11 cellular contexts compared by ENCODE assay signal in the genomic region with DNA sequence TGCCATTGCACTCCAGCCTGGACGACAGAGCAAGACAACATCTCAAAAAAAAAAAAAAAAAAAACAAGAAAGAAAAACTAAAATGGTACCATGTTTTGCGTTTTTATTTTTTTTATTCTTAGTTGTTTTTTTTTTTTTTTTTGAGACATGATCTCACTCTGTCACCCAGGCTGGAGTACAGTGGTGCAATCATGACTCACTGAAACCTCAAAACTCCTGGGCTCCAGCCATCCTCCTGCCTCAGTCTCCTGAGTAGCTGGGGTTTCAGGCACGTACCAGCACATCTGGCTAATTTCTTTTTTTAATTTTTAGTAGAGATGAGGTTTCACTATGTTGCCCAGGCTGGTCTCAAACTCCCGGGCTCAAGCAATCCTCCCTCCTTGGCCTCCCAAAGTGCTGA. TPM values are rescaled to one million over a fixed set of nuclear protein-coding genes. Genes with fewer than 3 reads are reported as not detected.
A peak's percentile ranks its signal among the peaks of the same experiment; 100 is the strongest.
DNase-seq lines count a peak whose midpoint lies in the region; ATAC-seq, FAIRE-seq and TF ChIP-seq lines count a peak whose summit lies in the region.
"Not testable (repeated sequence)": the region's sequence is repeated elsewhere in the genome, so short reads cannot be mapped to it uniquely, and the experiment has no call there.
"Had no signal": no experiment of that assay in that cellular context is flagged by ENCODE, and none has a peak within 500 bp of the region (broad histone marks: within the 10 kb centered on the region; RNA-seq: fewer than 3 reads in every experiment).

No MANE protein-coding gene starts in this region.

- not testable (repeated sequence) for H3K27me3 ChIP-seq in osteoblast (ENCODE audit: insufficient read depth, low read length)

- TF ChIP-seq RAD21 in A549 (conservative IDR thresholded peaks at IDR 0.05 in 1 of 2, IDR thresholded peaks at IDR 0.05 in 1 of 2) = not testable (repeated sequence)

- WGBS in A549 (ENCODE audit: missing lambda C conversion rate) = 70% methylated on average over 4 of the region's 4 CpGs

- H3K36me3 ChIP-seq in osteoblast (ENCODE audit: insufficient read depth, low read length) = not testable (repeated sequence)

- TF ChIP-seq EP300 in A549 (IDR thresholded peaks at IDR 0.05) = not testable (repeated sequence)

- not testable (repeated sequence) for FAIRE-seq in A549 (lab: Jason Lieb, UNC)

- H3K4me1 ChIP-seq in A549 (peaks cover 31% of the 10 kb centered on the region), osteoblast (ENCODE audit: insufficient read depth, low read length) (peaks cover 17% of the 10 kb centered on the region)

- not testable (repeated sequence) for H3K4me3 ChIP-seq in A549; choroid plexus epithelial cell (ENCODE audit: low read depth, low read length); fibroblast of villous mesenchyme (ENCODE audit: low read depth, low read length); osteoblast (ENCODE audit: insufficient read depth, low read length)

- not testable (repeated sequence) for TF ChIP-seq CTCF in A549 (IDR thresholded peaks at IDR 0.05); choroid plexus epithelial cell (conservative IDR thresholded peaks at IDR 0.05; ENCODE audit: low read depth, low read length); fibroblast of villous mesenchyme (IDR thresholded peaks at IDR 0.05; ENCODE audit: insufficient read depth, low read depth, low read length); osteoblast (IDR thresholded peaks at IDR 0.05; ENCODE audit: extremely low read depth, low read depth, low read length)

- ATAC-seq in A549 = peak in 1 of 2 experiments; percentile 29; a peak in 1 of 6 replicates
- peak; percentile 42 for ATAC-seq in activated T-helper 17 cell treated with anti-CD3 and anti-CD28 coated beads, Interleukin-2, amount 50 U/mL, for 72 hours (replicated peaks)

- not testable (repeated sequence) for H3K27ac Mint-ChIP-seq in activated T-helper 17 cell treated with anti-CD3 and anti-CD28 coated beads, Interleukin-2, amount 50 U/mL, for 72 hours

- not testable (repeated sequence) for H3K9me3 ChIP-seq in A549; osteoblast (ENCODE audit: low read depth, low read length)

- peak overlapping the region; percentile 5; the same call in 1 of the 3 replicates for H3K4me2 ChIP-seq in A549
- not testable (repeated sequence) for H3K4me2 ChIP-seq in osteoblast (ENCODE audit: insufficient read depth, low read length)

- not testable (repeated sequence) for H3K4me3 Mint-ChIP-seq in activated T-helper 17 cell treated with anti-CD3 and anti-CD28 coated beads, Interleukin-2, amount 50 U/mL, for 72 hours

- DNase-seq in A549 (ENCODE audit: low read depth in 1 of 2, low spot score in 1 of 2); osteoblast (ENCODE audit: insufficient read length, low spot score, missing footprints): not testable (repeated sequence)
- DNase-seq in EL (peak; percentile 88), Kasumi-1 (lab: John Stamatoyannopoulos, UW) (peak; percentile 7 to 19), OCI-M1 (lab: John Stamatoyannopoulos, UW) (peak; percentile 13), choroid plexus epithelial cell (ENCODE audit: low read depth) (peak; percentile 92), fibroblast of villous mesenchyme (ENCODE audit: low read depth) (peak; percentile 87)

- TF ChIP-seq POLR2A in A549 (IDR thresholded peaks at IDR 0.05; ENCODE audit: low read length) = not testable (repeated sequence)

- H3K79me2 ChIP-seq in osteoblast (ENCODE audit: insufficient read depth, low read length) = not testable (repeated sequence)

- H2AFZ ChIP-seq in osteoblast (ENCODE audit: low read length) = not testable (repeated sequence)

- H3K27ac ChIP-seq in A549 (peak overlapping the region; percentile 77 to 90; a peak in 5 of 6 replicates), osteoblast (ENCODE audit: low read depth, low read length) (peak overlapping the region; percentile 68)

- H3K9me3 Mint-ChIP-seq in activated T-helper 17 cell treated with anti-CD3 and anti-CD28 coated beads, Interleukin-2, amount 50 U/mL, for 72 hours = not testable (repeated sequence)

- H3K27me3 Mint-ChIP-seq in activated T-helper 17 cell treated with anti-CD3 and anti-CD28 coated beads, Interleukin-2, amount 50 U/mL, for 72 hours = not testable (repeated sequence)

- CTCF ChIA-PET in A549 (lab: Yijun Ruan, JAX) = interaction anchor here (0.8 to 5.1 kb wide), 16 partner anchors 11 to 256 kb away, joined by 3 to 88 read pairs (median 5); partner anchors contain the start of gene PRKCG

- H4K20me1 ChIP-seq in osteoblast (ENCODE audit: insufficient read depth, low read length) = not testable (repeated sequence)

- H3K4me1 Mint-ChIP-seq in activated T-helper 17 cell treated with anti-CD3 and anti-CD28 coated beads, Interleukin-2, amount 50 U/mL, for 72 hours = not testable (repeated sequence)

- POLR2A ChIA-PET in A549 (lab: Yijun Ruan, JAX) = not testable (repeated sequence)

- not testable (repeated sequence) for H3K36me3 Mint-ChIP-seq in activated T-helper 17 cell treated with anti-CD3 and anti-CD28 coated beads, Interleukin-2, amount 50 U/mL, for 72 hours (ENCODE audit: low read depth)

TF ChIP-seq in A549, 52 proteins besides CTCF, POLR2A, EP300 and RAD21:
- peak; percentile 25; the same call in 1 of the 2 replicates for TF ChIP-seq FOSL2 (IDR thresholded peaks at IDR 0.05)
- TF ChIP-seq FOSL2 (CRISPR knock-in tag; IDR thresholded peaks at IDR 0.05) = peak; percentile 57
- TF ChIP-seq CEBPB (IDR thresholded peaks at IDR 0.05) = peak in 1 of 2 experiments; percentile 52; a peak in 1 of 4 replicates
- TF ChIP-seq JUNB (IDR thresholded peaks at IDR 0.05) = 0 out of 2 replicates have a peak, but pooled peaks have one; percentile 6

RNA-seq across cellular contexts. Expression of gene NLRP12, which starts 16.8 kb away (rescaled TPM):
- 0.03 and 0.04 TPM in 2 replicates for polyA plus RNA-seq in A549 (2011; rRNA removed)
- polyA plus RNA-seq in A549 (2012; cell fraction: cytosol; rRNA removed) = 0.01 and 0.03 TPM in 2 replicates
- polyA plus RNA-seq in A549 (2012; cell fraction: nucleus; rRNA removed) = 0.01 TPM in 1 of 2 replicates, not detected in the other
- 0.03 TPM in 1 of 3 replicates, not detected in the others for polyA plus RNA-seq in A549 (2017; fragmentation: RNase III; extraction: RNeasy Plus Mini Kit Qiagen cat#74134 plus additional on column Dnase treatment)
- polyA minus RNA-seq in A549 (2011; rRNA and poly(A)+ RNA removed) = 0.25 TPM in 1 of 2 replicates, not detected in the other
- total RNA-seq in activated T-helper 17 cell treated with anti-CD3 and anti-CD28 coated beads, Interleukin-2, amount 50 U/mL, for 72 hours = not detected
- not detected in 2 replicates for total RNA-seq in fibroblast of villous mesenchyme
- under 0.01 TPM in 1 of 2 replicates, not detected in the other for total RNA-seq in osteoblast
- total RNA-seq: activated CD4-positive, alpha-beta T cell treated with anti-CD3 and anti-CD28 coated beads, Interleukin-2, amount 10 ng/mL, durations not matched to agents 7 days and 5 days; CD8-positive, alpha-beta T cell had no signal

RNA-seq across cellular contexts. Expression of gene MYADM, which starts 26.8 kb away (rescaled TPM):
- polyA plus RNA-seq in A549 (2011; rRNA removed) (37.7 and 56.1 TPM in 2 replicates), A549 (2017; fragmentation: RNase III; extraction: RNeasy Plus Mini Kit Qiagen cat#74134 plus additional on column Dnase treatment) (90.4 to 103 TPM (median 90.7 TPM) in 3 replicates)
- polyA plus RNA-seq in A549 (2012; cell fraction: cytosol; rRNA removed) = 83.9 and 158 TPM in 2 replicates
- polyA plus RNA-seq in A549 (2012; cell fraction: nucleus; rRNA removed) = 385 and 422 TPM in 2 replicates
- polyA minus RNA-seq in A549 (2011; rRNA and poly(A)+ RNA removed) = 50.8 and 63.0 TPM in 2 replicates
- 10 to 100 TPM; 48.8 to 72.8 TPM for total RNA-seq in activated T-helper 17 cell treated with anti-CD3 and anti-CD28 coated beads, Interleukin-2, amount 50 U/mL, for 72 hours
- total RNA-seq in fibroblast of villous mesenchyme (31.1 and 34.8 TPM in 2 replicates), osteoblast (16.2 and 17.4 TPM in 2 replicates)

RNA-seq across cellular contexts. Expression of gene PRKCG, which starts 41.1 kb away (rescaled TPM):
- polyA plus RNA-seq in A549 (2011; rRNA removed) (0.61 and 0.79 TPM in 2 replicates), A549 (2017; fragmentation: RNase III; extraction: RNeasy Plus Mini Kit Qiagen cat#74134 plus additional on column Dnase treatment) (0.81 to 0.96 TPM (median 0.81 TPM) in 3 replicates)
- polyA plus RNA-seq in A549 (2012; cell fraction: cytosol; rRNA removed) = 1.2 and 1.3 TPM in 2 replicates
- 8.9 and 9.2 TPM in 2 replicates for polyA plus RNA-seq in A549 (2012; cell fraction: nucleus; rRNA removed)
- polyA minus RNA-seq in A549 (2011; rRNA and poly(A)+ RNA removed) = 1.5 and 2.6 TPM in 2 replicates
- total RNA-seq in activated T-helper 17 cell treated with anti-CD3 and anti-CD28 coated beads, Interleukin-2, amount 50 U/mL, for 72 hours = not detected
- total RNA-seq in fibroblast of villous mesenchyme (under 0.01 and 0.43 TPM in 2 replicates), osteoblast (under 0.01 TPM in 1 of 2 replicates, not detected in the other)
- total RNA-seq: Right ventricle myocardium superior had no signal
